Comparison of ENCODE assay signal across 29 cellular contexts in genomic region chr15:75191235-75191634, GRCh38.
"Had no signal": no experiment of that assay in that cellular context is flagged by ENCODE, and none has a peak within 500 bp of the region (broad histone marks: within the 10 kb centered on the region; RNA-seq: fewer than 3 reads in every experiment).

No MANE protein-coding gene starts in this region.

- H3K9me3 Mint-ChIP-seq: neural crest cell; stimulated activated naive B cell treated with anti-CD40 and anti-IgM and Interleukin-4, amounts not matched to agents 10 μg/mL and 1 μg/mL and 100 μg/mL, for 72 hours had no signal

- H3K9me3 ChIP-seq: lower lobe of right lung, neutrophil, ovary, right atrium auricular region, stomach, testis, thyroid gland, transverse colon, upper lobe of left lung had no signal

- H3K27ac Mint-ChIP-seq: nephron; progenitor cell of endocrine pancreas; stimulated activated naive B cell treated with anti-CD40 and anti-IgM and Interleukin-4, amounts not matched to agents 10 μg/mL and 1 μg/mL and 100 μg/mL, for 72 hours had no signal

- H3K27ac ChIP-seq: heart right ventricle, hepatocyte, lower lobe of right lung, neutrophil, ovary, right atrium auricular region, stomach, testis, thyroid gland, transverse colon, upper lobe of left lung had no signal

- H3K36me3 Mint-ChIP-seq: naive thymus-derived CD8-positive, alpha-beta T cell; stimulated activated naive B cell treated with anti-CD40 and anti-IgM and Interleukin-4, amounts not matched to agents 10 μg/mL and 1 μg/mL and 100 μg/mL, for 72 hours had no signal

- H3K4me3 Mint-ChIP-seq: naive thymus-derived CD8-positive, alpha-beta T cell; nephron; neural crest cell; stimulated activated naive B cell treated with anti-CD40 and anti-IgM and Interleukin-4, amounts not matched to agents 10 μg/mL and 1 μg/mL and 100 μg/mL, for 72 hours had no signal

- ATAC-seq: heart right ventricle; left cardiac atrium; left lobe of liver; lower lobe of right lung; naive thymus-derived CD8-positive, alpha-beta T cell; stimulated activated naive B cell treated with anti-CD40 and anti-IgM and Interleukin-4, amounts not matched to agents 10 μg/mL and 1 μg/mL and 100 μg/mL, for 72 hours; stimulated activated naive CD8-positive, alpha-beta T cell treated with anti-CD3 and anti-CD28 coated beads, Interleukin-15, Interleukin-2, amounts not matched to agents 100 U/mL and 50 U/mL, for 24 hours had no signal

- H3K79me2 ChIP-seq: hepatocyte had no signal

- H2AFZ ChIP-seq: hepatocyte had no signal

- H3K27me3 ChIP-seq: hepatocyte, ovary, right atrium auricular region, testis, thyroid gland, transverse colon, upper lobe of left lung had no signal

- H3K36me3 ChIP-seq: heart right ventricle, lower lobe of right lung, neutrophil, ovary, right atrium auricular region, stomach, thyroid gland, transverse colon, upper lobe of left lung had no signal

- DNase-seq: heart right ventricle; islet precursor cell; kidney glomerular epithelial cell; left cardiac atrium; lower lobe of right lung; mammary epithelial cell; mesenchymal stem cell; occipital lobe; stimulated activated CD4-positive, alpha-beta T cell treated with anti-CD3 and anti-CD28 coated beads, Interleukin-1b, Interleukin-23, amount 100 ng/mL, for 48 hours; stimulated activated CD4-positive, alpha-beta T cell treated with anti-CD3 and anti-CD28 coated beads, Interleukin-2, amount 100 ng/mL, for 48 hours; stimulated activated CD4-positive, alpha-beta T cell treated with anti-CD3 and anti-CD28 coated beads, Interleukin-4, amount 100 ng/mL, for 4 hours; stimulated activated CD8-positive, alpha-beta memory T cell treated with anti-CD3 and anti-CD28 coated beads, Interleukin-4, amount 100 ng/mL, for 48 hours; stimulated activated naive B cell treated with anti-CD40 and anti-IgM and Interleukin-4, amounts not matched to agents 10 μg/mL and 1 μg/mL and 100 μg/mL, for 72 hours; stimulated activated naive CD8-positive, alpha-beta T cell treated with anti-CD3 and anti-CD28 coated beads, Interleukin-15, Interleukin-2, amounts not matched to agents 100 U/mL and 50 U/mL, for 24 hours; stomach; testis; thyroid gland; transverse colon; upper lobe of left lung had no signal

- H3K4me2 ChIP-seq: hepatocyte, smooth muscle cell had no signal

- H3K4me1 Mint-ChIP-seq: stimulated activated naive B cell treated with anti-CD40 and anti-IgM and Interleukin-4, amounts not matched to agents 10 μg/mL and 1 μg/mL and 100 μg/mL, for 72 hours had no signal

- H3K27me3 Mint-ChIP-seq: progenitor cell of endocrine pancreas had no signal

- H3K4me3 ChIP-seq: heart right ventricle, hepatocyte, lower lobe of right lung, ovary, right atrium auricular region, smooth muscle cell, stomach, testis, thyroid gland, transverse colon, upper lobe of left lung had no signal
